Comparison of ENCODE assay signal across 8 cellular contexts in genomic region chr16:68995011-68995504, GRCh38.
DNase-seq lines count a peak whose midpoint lies in the region; ATAC-seq and TF ChIP-seq lines count a peak whose summit lies in the region.

No MANE protein-coding gene starts in this region.

- TF ChIP-seq CTCF in GM12864 (IDR thresholded peaks at IDR 0.05; ENCODE audit: low read depth, low read length, missing control alignments): peak; percentile 32
- TF ChIP-seq CTCF in NB4 (IDR thresholded peaks at IDR 0.05; ENCODE audit: low read depth, low read length): peak; percentile 34
- peak; percentile 61 for TF ChIP-seq CTCF in chondrocyte (IDR thresholded peaks at IDR 0.05)
- no peak for TF ChIP-seq CTCF in nephron (IDR thresholded peaks at IDR 0.05; ENCODE audit: unreplicated experiment in 3 of 3)

- no peak for TF ChIP-seq POLR2A in NB4 (IDR thresholded peaks at IDR 0.05; ENCODE audit: extremely low read depth, insufficient read length)

- peaks cover 41% of the 10 kb centered on the region for H3K4me1 Mint-ChIP-seq in chondrocyte (ENCODE audit: low read depth)
- peaks cover 16% of the 10 kb centered on the region for H3K4me1 Mint-ChIP-seq in nephron
- no peaks in the 10 kb centered on the region for H3K4me1 Mint-ChIP-seq in activated naive CD8-positive, alpha-beta T cell treated with anti-CD3 and anti-CD28 coated beads, Interleukin-2, amount 50 U/mL, for 24 hours

- H3K4me3 Mint-ChIP-seq in chondrocyte (ENCODE audit: unreplicated experiment) (no peak overlapping the region), nephron (no peak overlapping the region)
- no peak overlapping the region for H3K4me3 Mint-ChIP-seq in activated naive CD8-positive, alpha-beta T cell treated with anti-CD3 and anti-CD28 coated beads, Interleukin-2, amount 50 U/mL, for 24 hours

- no peak overlapping the region for H3K4me3 ChIP-seq in GM12864 (ENCODE audit: low read depth, low read length)
- no peak overlapping the region for H3K4me3 ChIP-seq in NB4 (ENCODE audit: low read depth, low read length)

- no peak for ATAC-seq in activated naive CD8-positive, alpha-beta T cell treated with anti-CD3 and anti-CD28 coated beads, Interleukin-2, amount 50 U/mL, for 24 hours
- no peak for ATAC-seq in HG03457 (IDR thresholded peaks at IDR 0.05; ENCODE audit: unreplicated experiment)

- H3K9me3 Mint-ChIP-seq in chondrocyte (ENCODE audit: low read depth) (no peaks in the 10 kb centered on the region), nephron (peaks cover 2% of the 10 kb centered on the region)
- H3K9me3 Mint-ChIP-seq in activated naive CD8-positive, alpha-beta T cell treated with anti-CD3 and anti-CD28 coated beads, Interleukin-2, amount 50 U/mL, for 24 hours: no peaks in the 10 kb centered on the region

- H3K27me3 Mint-ChIP-seq in chondrocyte (ENCODE audit: low read depth): no peaks in the 10 kb centered on the region
- no peaks in the 10 kb centered on the region for H3K27me3 Mint-ChIP-seq in nephron (ENCODE audit: low read depth)
- no peaks in the 10 kb centered on the region for H3K27me3 Mint-ChIP-seq in activated naive CD8-positive, alpha-beta T cell treated with anti-CD3 and anti-CD28 coated beads, Interleukin-2, amount 50 U/mL, for 24 hours

- DNase-seq in GM12864 (ENCODE audit: low read depth): no peak
- peak; percentile 52 for DNase-seq in NB4 (ENCODE audit: low read depth)
- no peak for DNase-seq in chondrocyte (ENCODE audit: low spot score)
- no peak for DNase-seq in stimulated activated CD8-positive, alpha-beta memory T cell treated with anti-CD3 and anti-CD28 coated beads, Interleukin-4, amount 100 ng/mL, for 48 hours
- no peak for DNase-seq in activated naive CD8-positive, alpha-beta T cell treated with anti-CD3 and anti-CD28 coated beads, Interleukin-2, amount 50 U/mL, for 24 hours
- no peak for DNase-seq in occipital lobe (lab: John Stamatoyannopoulos, UW)

- H3K27ac Mint-ChIP-seq in chondrocyte (ENCODE audit: unreplicated experiment) (no peak overlapping the region), nephron (peak overlapping the region; percentile 73 to 93 (median 81))
- H3K27ac Mint-ChIP-seq in activated naive CD8-positive, alpha-beta T cell treated with anti-CD3 and anti-CD28 coated beads, Interleukin-2, amount 50 U/mL, for 24 hours: no peak overlapping the region

- H3K36me3 Mint-ChIP-seq in chondrocyte (ENCODE audit: low read depth) (no peaks in the 10 kb centered on the region), nephron (ENCODE audit: low read depth) (no peaks in the 10 kb centered on the region)
- peaks cover 10% of the 10 kb centered on the region for H3K36me3 Mint-ChIP-seq in activated naive CD8-positive, alpha-beta T cell treated with anti-CD3 and anti-CD28 coated beads, Interleukin-2, amount 50 U/mL, for 24 hours (ENCODE audit: low read depth)

Comparison
In these comparisons a context has a peak if more than half of its experiments do, and no peak if none do; other contexts are left out.
1. CTCF ChIP-seq: peak in GM12864 (single experiment), NB4 (single experiment) and chondrocyte (single experiment); none in nephron (0 of 3).
2. H3K27ac Mint-ChIP-seq: peak in nephron (3 of 3); none in chondrocyte (single experiment) and activated naive CD8-positive, alpha-beta T cell treated with anti-CD3 and anti-CD28 coated beads, Interleukin-2, amount 50 U/mL, for 24 hours (single experiment).